9 cellular contexts compared by ENCODE assay signal in the genomic region with DNA sequence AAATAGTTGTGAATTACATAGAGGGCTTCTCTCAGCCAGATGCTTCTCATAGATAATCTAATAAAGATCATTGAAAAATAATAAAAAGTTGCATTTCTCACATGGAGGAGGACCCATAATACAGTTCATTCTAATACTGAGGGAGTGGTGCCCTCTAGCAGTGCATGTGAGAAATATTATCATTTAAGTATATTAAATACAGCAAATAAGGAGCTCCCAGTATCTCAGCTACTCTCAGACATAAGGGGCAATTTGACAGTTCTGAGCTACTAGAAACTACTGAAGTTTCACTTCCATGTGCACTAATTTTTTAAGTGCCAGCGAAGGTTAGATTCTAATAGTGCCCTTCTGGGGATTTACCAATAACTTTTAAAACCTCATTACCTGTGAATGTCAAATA.
A peak's percentile ranks its signal among the peaks of the same experiment; 100 is the strongest.
DNase-seq lines count a peak whose midpoint lies in the region; ATAC-seq and TF ChIP-seq lines count a peak whose summit lies in the region.
"Had no signal": no experiment of that assay in that cellular context is flagged by ENCODE, and none has a peak within 500 bp of the region (broad histone marks: within the 10 kb centered on the region; RNA-seq: fewer than 3 reads in every experiment).

No MANE protein-coding gene starts in this region.

- H3K4me1 ChIP-seq in esophagus muscularis mucosa, result no peaks in the 10 kb centered on the region
- H3K4me1 ChIP-seq in CD8-positive, alpha-beta T cell (ENCODE audit: insufficient read depth, low read length), result no peaks in the 10 kb centered on the region

- no peaks in the 10 kb centered on the region for H3K36me3 ChIP-seq in esophagus muscularis mucosa
- H3K36me3 ChIP-seq in CD8-positive, alpha-beta T cell (ENCODE audit: insufficient read depth, low read length), result no peaks in the 10 kb centered on the region

- ATAC-seq in GM18519 (IDR thresholded peaks at IDR 0.05; ENCODE audit: low FRiP score, unreplicated experiment), result peak; percentile 53
- ATAC-seq in HG03060 (IDR thresholded peaks at IDR 0.05; ENCODE audit: low read depth, unreplicated experiment), result peak; percentile 41
- ATAC-seq in stimulated activated effector memory CD8-positive, alpha-beta T cell treated with anti-CD3 and anti-CD28 coated beads, Interleukin-12 subunit alpha, Interleukin-12 subunit beta, amount 100 ng/mL, for 72 hours, result peak; percentile 50
- ATAC-seq in CD8-positive, alpha-beta T cell, result no peak

- H3K27me3 Mint-ChIP-seq in CD8-positive, alpha-beta T cell (ENCODE audit: low read depth), result no peaks in the 10 kb centered on the region

- no peaks in the 10 kb centered on the region for H3K27me3 ChIP-seq in esophagus muscularis mucosa
- no peaks in the 10 kb centered on the region for H3K27me3 ChIP-seq in CD8-positive, alpha-beta T cell (ENCODE audit: insufficient read depth, low read length)

- TF ChIP-seq EP300 in esophagus muscularis mucosa (IDR thresholded peaks at IDR 0.05), result no peak

- no peak for TF ChIP-seq POLR2A in esophagus muscularis mucosa (IDR thresholded peaks at IDR 0.05; ENCODE audit: low read depth)

- POLR2A ChIA-PET in CD8-positive, alpha-beta T cell (lab: Charles Lee), result no interaction called here

- intact Hi-C loops in esophagus muscularis mucosa (cut with DNase I), result no loop called here
- intact Hi-C loops in CD8-positive, alpha-beta T cell (cut with DNase I, micrococcal nuclease), result loop anchor here in 1 of 2 experiments (10.0 kb wide), 1 partner anchor 253 kb away; a partner anchor contains a TSS

- DNase-seq in A172 (ENCODE audit: low spot score) (peak; percentile 11), NCI-H69 (lab: John Stamatoyannopoulos, UW) (peak; percentile 58), esophagus muscularis mucosa (ENCODE audit: extremely low spot score) (no peak)
- no peak for DNase-seq in stimulated activated effector memory CD8-positive, alpha-beta T cell treated with anti-CD3 and anti-CD28 coated beads, Interleukin-12 subunit alpha, Interleukin-12 subunit beta, amount 100 ng/mL, for 72 hours (ENCODE audit: low spot score in 2 of 2)
- no peak for DNase-seq in CD8-positive, alpha-beta T cell
- DNase-seq in central memory CD4-positive, alpha-beta T cell, result no peak

- H3K4me3 Mint-ChIP-seq in stimulated activated effector memory CD8-positive, alpha-beta T cell treated with anti-CD3 and anti-CD28 coated beads, Interleukin-12 subunit alpha, Interleukin-12 subunit beta, amount 100 ng/mL, for 72 hours, result no peak overlapping the region
- no peak overlapping the region for H3K4me3 Mint-ChIP-seq in CD8-positive, alpha-beta T cell
- H3K4me3 Mint-ChIP-seq: activated naive CD4-positive, alpha-beta T cell treated with anti-CD3 and anti-CD28 coated beads, Interleukin-2, amount 50 U/mL, for 24 hours had no signal

- H3K9me3 ChIP-seq in esophagus muscularis mucosa, result no peaks in the 10 kb centered on the region
- no peaks in the 10 kb centered on the region for H3K9me3 ChIP-seq in CD8-positive, alpha-beta T cell (ENCODE audit: low read length)

- CTCF ChIA-PET in CD8-positive, alpha-beta T cell (lab: Charles Lee), result interaction anchor here (1.3 kb wide), 1 partner anchor 17 kb away, joined by 4 read pairs; no protein-coding TSS in a partner anchor

- H3K27ac ChIP-seq in esophagus muscularis mucosa (replicated peaks in 1 of 4), result no peak overlapping the region
- no peak overlapping the region for H3K27ac ChIP-seq in CD8-positive, alpha-beta T cell (ENCODE audit: low read depth, low read length)

- peak in 2 of 3 experiments; percentile 31 for TF ChIP-seq CTCF in esophagus muscularis mucosa (IDR thresholded peaks at IDR 0.05)
- no peak for TF ChIP-seq CTCF in CD8-positive, alpha-beta T cell (IDR thresholded peaks at IDR 0.05)

- WGBS in esophagus muscularis mucosa, result 83% methylated on average over 1 of the region's 1 CpG

- H3K9me3 Mint-ChIP-seq in stimulated activated effector memory CD8-positive, alpha-beta T cell treated with anti-CD3 and anti-CD28 coated beads, Interleukin-12 subunit alpha, Interleukin-12 subunit beta, amount 100 ng/mL, for 72 hours, result no peaks in the 10 kb centered on the region
- peaks cover 3% of the 10 kb centered on the region for H3K9me3 Mint-ChIP-seq in CD8-positive, alpha-beta T cell
- H3K9me3 Mint-ChIP-seq: activated naive CD4-positive, alpha-beta T cell treated with anti-CD3 and anti-CD28 coated beads, Interleukin-2, amount 50 U/mL, for 24 hours had no signal

- no peaks in the 10 kb centered on the region for H3K36me3 Mint-ChIP-seq in stimulated activated effector memory CD8-positive, alpha-beta T cell treated with anti-CD3 and anti-CD28 coated beads, Interleukin-12 subunit alpha, Interleukin-12 subunit beta, amount 100 ng/mL, for 72 hours
- no peaks in the 10 kb centered on the region for H3K36me3 Mint-ChIP-seq in CD8-positive, alpha-beta T cell
- H3K36me3 Mint-ChIP-seq: activated naive CD4-positive, alpha-beta T cell treated with anti-CD3 and anti-CD28 coated beads, Interleukin-2, amount 50 U/mL, for 24 hours had no signal

- no peak overlapping the region for H3K27ac Mint-ChIP-seq in stimulated activated effector memory CD8-positive, alpha-beta T cell treated with anti-CD3 and anti-CD28 coated beads, Interleukin-12 subunit alpha, Interleukin-12 subunit beta, amount 100 ng/mL, for 72 hours
- no peak overlapping the region for H3K27ac Mint-ChIP-seq in CD8-positive, alpha-beta T cell
- H3K27ac Mint-ChIP-seq: activated naive CD4-positive, alpha-beta T cell treated with anti-CD3 and anti-CD28 coated beads, Interleukin-2, amount 50 U/mL, for 24 hours had no signal

- H3K4me3 ChIP-seq in esophagus muscularis mucosa, result no peak overlapping the region
- no peak overlapping the region for H3K4me3 ChIP-seq in CD8-positive, alpha-beta T cell (ENCODE audit: low read depth, low read length)

- H3K4me1 Mint-ChIP-seq in stimulated activated effector memory CD8-positive, alpha-beta T cell treated with anti-CD3 and anti-CD28 coated beads, Interleukin-12 subunit alpha, Interleukin-12 subunit beta, amount 100 ng/mL, for 72 hours, result no peaks in the 10 kb centered on the region
- H3K4me1 Mint-ChIP-seq in CD8-positive, alpha-beta T cell (ENCODE audit: low read depth), result no peaks in the 10 kb centered on the region
- H3K4me1 Mint-ChIP-seq: activated naive CD4-positive, alpha-beta T cell treated with anti-CD3 and anti-CD28 coated beads, Interleukin-2, amount 50 U/mL, for 24 hours had no signal

Comparison
In these comparisons a context has a peak if more than half of its experiments do, and no peak if none do; other contexts are left out.
1. DNase-seq: peak in A172 (single experiment) and NCI-H69 (single experiment); none in esophagus muscularis mucosa (single experiment), stimulated activated effector memory CD8-positive, alpha-beta T cell treated with anti-CD3 and anti-CD28 coated beads, Interleukin-12 subunit alpha, Interleukin-12 subunit beta, amount 100 ng/mL, for 72 hours (0 of 2), CD8-positive, alpha-beta T cell (0 of 7) and central memory CD4-positive, alpha-beta T cell (single experiment).